Comparison of ENCODE assay signal across 12 cellular contexts in genomic region chr6:48110436-48111142, GRCh38. TPM values are rescaled to one million over a fixed set of nuclear protein-coding genes. Genes with fewer than 3 reads are reported as not detected.
A peak's percentile ranks its signal among the peaks of the same experiment; 100 is the strongest.
DNase-seq lines count a peak whose midpoint lies in the region; ATAC-seq and TF ChIP-seq lines count a peak whose summit lies in the region.
"Had no signal": no experiment of that assay in that cellular context is flagged by ENCODE, and none has a peak within 500 bp of the region (broad histone marks: within the 10 kb centered on the region; RNA-seq: fewer than 3 reads in every experiment).

No MANE protein-coding gene starts in this region.

- H3K36me3 Mint-ChIP-seq in HFFc6 (ENCODE audit: low read depth) (peaks cover 6% of the 10 kb centered on the region; the same call in 1 of the 2 replicates), progenitor cell of endocrine pancreas (ENCODE audit: insufficient read depth) (no peaks in the 10 kb centered on the region)

- intact Hi-C loops in colonic mucosa (cut with DNase I): no loop called here

- H3K9me3 Mint-ChIP-seq in HFFc6 (peaks cover 9% of the 10 kb centered on the region), progenitor cell of endocrine pancreas (ENCODE audit: low read depth) (peaks cover 6% of the 10 kb centered on the region)
- H3K9me3 Mint-ChIP-seq: activated T-helper 1 cell treated with anti-CD3 and anti-CD28 coated beads, Interleukin-12 subunit alpha, Interleukin-12 subunit beta, Interleukin-2, Interleukin-4 antibody, amounts not matched to agents 30 ng/mL and 10 ng/mL and 1 ng/mL, durations not matched to agents 14 hours and 24 hours and 36 hours; stimulated activated naive CD8-positive, alpha-beta T cell treated with anti-CD3 and anti-CD28 coated beads, Interleukin-15, Interleukin-2, amounts not matched to agents 100 ng/mL and 50 ng/mL, for 24 hours had no signal

- H3K9ac ChIP-seq in colonic mucosa (ENCODE audit: low read depth in 2 of 2, low read length in 2 of 2): no peak overlapping the region

- no peak for DNase-seq in HFFc6
- DNase-seq in foreskin fibroblast: no peak
- DNase-seq in progenitor cell of endocrine pancreas (ENCODE audit: low spot score, unreplicated experiment): no peak
- DNase-seq in colonic mucosa: no peak
- DNase-seq: effector CD4-positive, alpha-beta T cell had no signal

- H3K9me3 ChIP-seq in colonic mucosa: no peaks in the 10 kb centered on the region

- ATAC-seq in HG02610 (IDR thresholded peaks at IDR 0.05; ENCODE audit: unreplicated experiment) (no peak), GM21825 (IDR thresholded peaks at IDR 0.05; ENCODE audit: unreplicated experiment) (no peak), GM18868 (IDR thresholded peaks at IDR 0.05; ENCODE audit: unreplicated experiment) (no peak)
- ATAC-seq: K562 had no signal

- H3K27me3 ChIP-seq in colonic mucosa: no peaks in the 10 kb centered on the region

- H3K27ac Mint-ChIP-seq in HFFc6 (peak overlapping the region; percentile 93), progenitor cell of endocrine pancreas (peak overlapping the region; percentile 96)
- H3K27ac Mint-ChIP-seq: activated T-helper 1 cell treated with anti-CD3 and anti-CD28 coated beads, Interleukin-12 subunit alpha, Interleukin-12 subunit beta, Interleukin-2, Interleukin-4 antibody, amounts not matched to agents 30 ng/mL and 10 ng/mL and 1 ng/mL, durations not matched to agents 14 hours and 24 hours and 36 hours; stimulated activated naive CD8-positive, alpha-beta T cell treated with anti-CD3 and anti-CD28 coated beads, Interleukin-15, Interleukin-2, amounts not matched to agents 100 ng/mL and 50 ng/mL, for 24 hours had no signal

- no peak for TF ChIP-seq CTCF in HFFc6 (IDR thresholded peaks at IDR 0.05)
- no peak for TF ChIP-seq CTCF in WI38 (IDR thresholded peaks at IDR 0.05; ENCODE audit: low read depth, low read length)
- no peak for TF ChIP-seq CTCF in foreskin fibroblast (IDR thresholded peaks at IDR 0.05; ENCODE audit: low read depth, low read length)
- TF ChIP-seq CTCF in progenitor cell of endocrine pancreas (IDR thresholded peaks at IDR 0.05; ENCODE audit: unreplicated experiment): no peak
- TF ChIP-seq CTCF in colonic mucosa (IDR thresholded peaks at IDR 0.05): no peak

- H3K36me3 ChIP-seq in colonic mucosa: no peaks in the 10 kb centered on the region

- H3K27me3 Mint-ChIP-seq in HFFc6 (ENCODE audit: insufficient read depth) (peaks cover 3% of the 10 kb centered on the region; the same call in 1 of the 2 replicates), progenitor cell of endocrine pancreas (no peaks in the 10 kb centered on the region)
- H3K27me3 Mint-ChIP-seq: stimulated activated naive CD8-positive, alpha-beta T cell treated with anti-CD3 and anti-CD28 coated beads, Interleukin-15, Interleukin-2, amounts not matched to agents 100 ng/mL and 50 ng/mL, for 24 hours had no signal

- peaks cover 47% of the 10 kb centered on the region for H3K4me1 Mint-ChIP-seq in HFFc6 (ENCODE audit: low read depth)
- H3K4me1 Mint-ChIP-seq in progenitor cell of endocrine pancreas (ENCODE audit: low read depth): peaks cover 27% of the 10 kb centered on the region

- H3K4me1 ChIP-seq in colonic mucosa: no peaks in the 10 kb centered on the region

- H3K27ac ChIP-seq in colonic mucosa: no peak overlapping the region

- peak overlapping the region; percentile 91 for H3K4me3 Mint-ChIP-seq in HFFc6
- H3K4me3 Mint-ChIP-seq in progenitor cell of endocrine pancreas (ENCODE audit: low read depth): peak overlapping the region; percentile 72
- H3K4me3 Mint-ChIP-seq: activated T-helper 1 cell treated with anti-CD3 and anti-CD28 coated beads, Interleukin-12 subunit alpha, Interleukin-12 subunit beta, Interleukin-2, Interleukin-4 antibody, amounts not matched to agents 30 ng/mL and 10 ng/mL and 1 ng/mL, durations not matched to agents 14 hours and 24 hours and 36 hours; stimulated activated naive CD8-positive, alpha-beta T cell treated with anti-CD3 and anti-CD28 coated beads, Interleukin-15, Interleukin-2, amounts not matched to agents 100 ng/mL and 50 ng/mL, for 24 hours had no signal

- peak overlapping the region; percentile 52 for H3K4me3 ChIP-seq in WI38 (ENCODE audit: low read depth, low read length)
- H3K4me3 ChIP-seq in foreskin fibroblast (ENCODE audit: low read depth in 1 of 2, low read length in 2 of 2): peak overlapping the region; percentile 33 to 39
- no peak overlapping the region for H3K4me3 ChIP-seq in colonic mucosa
- H3K4me3 ChIP-seq: K562 had no signal

RNA-seq across cellular contexts. Expression of gene PTCHD4, which starts 0.4 kb away (rescaled TPM):
- total RNA-seq in HFFc6 (2021; fragmentation: NEBNext Ultra II Directional; extraction: Animal tissue kit (Norgen Biotek cat#: 25700)): 1 to 10 TPM; 1.2 to 9.7 (median 8.5) TPM
- total RNA-seq in progenitor cell of endocrine pancreas: 2.7 and 4.8 TPM in 2 replicates
- total RNA-seq in colonic mucosa: not detected
- total RNA-seq: activated T-helper 1 cell treated with anti-CD3 and anti-CD28 coated beads, Interleukin-12 subunit alpha, Interleukin-12 subunit beta, Interleukin-2, Interleukin-4 antibody, amounts not matched to agents 30 ng/mL and 10 ng/mL and 1 ng/mL, durations not matched to agents 14 hours and 24 hours and 36 hours; K562 had no signal
